ENCODE assay signal across 26 cellular contexts in the genomic region with DNA sequence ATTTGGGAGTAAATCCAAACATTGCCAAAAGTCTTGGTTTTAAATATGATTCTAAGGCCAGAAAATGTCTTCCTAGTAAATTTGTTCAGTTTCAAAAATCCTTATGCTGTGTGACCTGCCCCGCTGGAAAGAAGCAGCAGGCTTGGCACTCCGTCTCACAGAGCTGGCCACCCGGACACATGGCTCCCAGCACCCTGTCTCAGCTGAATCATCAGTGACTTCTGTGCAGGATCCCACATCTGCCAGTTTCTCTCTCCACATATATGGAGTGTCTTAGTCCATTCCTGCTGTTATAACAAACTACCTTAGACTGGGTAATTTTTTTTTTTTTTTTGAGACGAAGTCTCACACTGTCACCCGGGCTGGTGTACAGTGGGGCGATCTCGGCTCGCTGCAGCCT.
"Had no signal": no experiment of that assay in that cellular context is flagged by ENCODE, and none has a peak within 500 bp of the region (broad histone marks: within the 10 kb centered on the region; RNA-seq: fewer than 3 reads in every experiment).

No MANE protein-coding gene starts in this region.

- H3K9me3 ChIP-seq: esophagus muscularis mucosa, heart right ventricle, left lung, mucosa of descending colon, ovary, sigmoid colon, stomach, thyroid gland had no signal

- H3K4me3 Mint-ChIP-seq: mesothelial cell of epicardium; naive B cell; nephron progenitor cell; stimulated activated effector memory CD8-positive, alpha-beta T cell treated with anti-CD3 and anti-CD28 coated beads, Interleukin-12 subunit alpha, Interleukin-12 subunit beta, amount 100 ng/mL, for 72 hours; type B pancreatic cell had no signal

- H3K36me3 ChIP-seq: esophagus muscularis mucosa, heart right ventricle, ovary, sigmoid colon, thyroid gland had no signal

- H3K9me3 Mint-ChIP-seq: mesothelial cell of epicardium; naive B cell; nephron progenitor cell; stimulated activated effector memory CD8-positive, alpha-beta T cell treated with anti-CD3 and anti-CD28 coated beads, Interleukin-12 subunit alpha, Interleukin-12 subunit beta, amount 100 ng/mL, for 72 hours; type B pancreatic cell had no signal

- H3K27me3 ChIP-seq: esophagus muscularis mucosa, heart right ventricle, left lung, ovary, sigmoid colon, stomach, thyroid gland had no signal

- H3K27ac Mint-ChIP-seq: mesothelial cell of epicardium; nephron progenitor cell; progenitor cell of endocrine pancreas; stimulated activated effector memory CD8-positive, alpha-beta T cell treated with anti-CD3 and anti-CD28 coated beads, Interleukin-12 subunit alpha, Interleukin-12 subunit beta, amount 100 ng/mL, for 72 hours; type B pancreatic cell had no signal

- H3K4me3 ChIP-seq: coronary artery, esophagus muscularis mucosa, heart right ventricle, left lung, mucosa of descending colon, ovary, sigmoid colon, stomach, thyroid gland had no signal

- DNase-seq: dermis blood vessel endothelial cell; effector memory CD4-positive, alpha-beta T cell; foreskin melanocyte; glutamatergic neuron; heart right ventricle; hippocampal formation; left cardiac atrium; mesenchymal stem cell; mucosa of descending colon; naive B cell; nephron progenitor cell; nucleus accumbens; sigmoid colon; stimulated activated CD4-positive, alpha-beta T cell treated with anti-CD3 and anti-CD28 coated beads, Interleukin-2, amount 100 ng/mL, for 24 hours; stimulated activated CD4-positive, alpha-beta T cell treated with anti-CD3 and anti-CD28 coated beads, Interleukin-4, amount 100 ng/mL, for 24 hours; stimulated activated naive CD4-positive, alpha-beta T cell treated with Interleukin-2 at 50 U/mL for 16 hours; stomach; thyroid gland had no signal

- H3K27ac ChIP-seq: coronary artery, esophagus muscularis mucosa, heart right ventricle, left lung, ovary, sigmoid colon, stomach, thyroid gland had no signal

- H3K27me3 Mint-ChIP-seq: naive B cell, progenitor cell of endocrine pancreas, type B pancreatic cell had no signal

- ATAC-seq: heart right ventricle; left cardiac atrium; left lung; mucosa of descending colon; stimulated activated effector memory CD8-positive, alpha-beta T cell treated with anti-CD3 and anti-CD28 coated beads, Interleukin-12 subunit alpha, Interleukin-12 subunit beta, amount 100 ng/mL, for 72 hours had no signal

- H3K4me1 ChIP-seq: esophagus muscularis mucosa, heart right ventricle, left lung, sigmoid colon, stomach, thyroid gland had no signal
